In genomic region chr2:60581461-60582282, GRCh38 we compare ENCODE assay signal across 8 cellular contexts. TPM values are rescaled to one million over a fixed set of nuclear protein-coding genes. Genes with fewer than 3 reads are reported as not detected.
DNase-seq lines count a peak whose midpoint lies in the region; ATAC-seq and TF ChIP-seq lines count a peak whose summit lies in the region.

No MANE protein-coding gene starts in this region.

- no peak overlapping the region for H2BK5ac ChIP-seq in IMR-90 (ENCODE audit: low read depth, low read length, poor library complexity, severe bottlenecking)

- dilution Hi-C loops in IMR-90 (cut with HindIII; ENCODE audit: low sequenced_read_pairs, unreplicated experiment): no loop called here

- H3K4me1 ChIP-seq in IMR-90 (ENCODE audit: control insufficient read depth, insufficient read depth, low read length): no peaks in the 10 kb centered on the region
- H3K4me1 ChIP-seq in psoas muscle: no peaks in the 10 kb centered on the region
- no peaks in the 10 kb centered on the region for H3K4me1 ChIP-seq in aorta (ENCODE audit: control insufficient read depth in 1 of 2, insufficient read depth in 2 of 2, low read length in 2 of 2)

- H3K4me3 Mint-ChIP-seq in activated naive CD8-positive, alpha-beta T cell treated with anti-CD3 and anti-CD28 coated beads, Interleukin-2, amount 50 U/mL, for 24 hours: no peak overlapping the region

- H2AK5ac ChIP-seq in IMR-90 (ENCODE audit: low read depth, low read length): no peak overlapping the region

- BruUV-seq in IMR-90 (replicated peaks; lab: Mats Ljungman, UMichigan): no TSS peak

- H3K27ac Mint-ChIP-seq in activated naive CD8-positive, alpha-beta T cell treated with anti-CD3 and anti-CD28 coated beads, Interleukin-2, amount 50 U/mL, for 24 hours: no peak overlapping the region

- no peaks in the 10 kb centered on the region for H3K79me1 ChIP-seq in IMR-90 (ENCODE audit: low read depth in 1 of 2, low read length in 2 of 2)

- no peak overlapping the region for H3K23ac ChIP-seq in IMR-90 (ENCODE audit: low read depth, low read length)

- peaks cover 2% of the 10 kb centered on the region for H3K4me1 Mint-ChIP-seq in activated naive CD8-positive, alpha-beta T cell treated with anti-CD3 and anti-CD28 coated beads, Interleukin-2, amount 50 U/mL, for 24 hours

- H3K4ac ChIP-seq in IMR-90 (ENCODE audit: low read depth, low read length): no peak overlapping the region

- peak overlapping the region; percentile 21; the same call in 1 of the 2 replicates for H3K4me2 ChIP-seq in IMR-90 (ENCODE audit: low read depth, low read length)

- H2BK20ac ChIP-seq in IMR-90 (ENCODE audit: low read depth, low read length): no peak overlapping the region

- H3K27me3 Mint-ChIP-seq in activated naive CD8-positive, alpha-beta T cell treated with anti-CD3 and anti-CD28 coated beads, Interleukin-2, amount 50 U/mL, for 24 hours: peaks cover 25% of the 10 kb centered on the region

- 7% methylated on average over 13 of the region's 59 CpGs; no CpG with 5 or more reads in 1 of the 2 experiments for WGBS in IMR-90 (ENCODE audit: extremely low coverage in 2 of 2, insufficient read length in 1 of 2), 2 experiments
- 3 to 5% (median 4%) methylated on average over 37 to 59 of the region's 59 CpGs for WGBS in psoas muscle, 3 donors
- WGBS in aorta, 2 donors: 4 to 5% methylated on average over 47 to 59 of the region's 59 CpGs

- no peak overlapping the region for H3K27ac ChIP-seq in IMR-90 (ENCODE audit: insufficient read depth, low read length)
- H3K27ac ChIP-seq in SK-N-MC: no peak overlapping the region
- H3K27ac ChIP-seq in psoas muscle: no peak overlapping the region
- H3K27ac ChIP-seq in aorta (ENCODE audit: low read depth in 1 of 2, low read length in 2 of 2): no peak overlapping the region

- H4K5ac ChIP-seq in IMR-90 (ENCODE audit: low read depth, low read length): no peak overlapping the region

- peaks cover 12% of the 10 kb centered on the region for H3K27me3 ChIP-seq in IMR-90 (ENCODE audit: control insufficient read depth, insufficient read depth, low read length)
- peaks cover 0 to 9% (median 3%) of the 10 kb centered on the region in 3 donors for H3K27me3 ChIP-seq in psoas muscle (ENCODE audit: insufficient read depth in 3 of 3, low read length in 2 of 3)
- H3K27me3 ChIP-seq in aorta (ENCODE audit: control insufficient read depth in 1 of 2, insufficient read depth in 2 of 2, low read length in 1 of 2): no peaks in the 10 kb centered on the region

- H2AFZ ChIP-seq in IMR-90 (replicated peaks; ENCODE audit: low read length, poor library complexity): peak overlapping the region; percentile 85

- H3K9me1 ChIP-seq in IMR-90 (ENCODE audit: insufficient read depth, low read length): no peaks in the 10 kb centered on the region

- TF ChIP-seq POLR2A in IMR-90 (IDR thresholded peaks at IDR 0.05; ENCODE audit: low read depth, low read length): no peak

- POLR2A ChIA-PET in IMR-90 (lab: Charles Lee; ENCODE audit: unreplicated experiment): no interaction called here

- H3K4me3 ChIP-seq in IMR-90 (ENCODE audit: insufficient read depth, low read depth, low read length) (peak overlapping the region; percentile 9; the same call in 1 of the 2 replicates), SK-N-MC (peak overlapping the region; percentile 78), psoas muscle (peak overlapping the region; percentile 55), aorta (ENCODE audit: low read length in 2 of 2) (no peak overlapping the region)

- peak; percentile 91 for ATAC-seq in GM21528 (IDR thresholded peaks at IDR 0.05; ENCODE audit: low FRiP score, unreplicated experiment)
- peak; percentile 100 for ATAC-seq in IMR-90 (ENCODE audit: low read depth)
- peak; percentile 81 for ATAC-seq in activated naive CD8-positive, alpha-beta T cell treated with anti-CD3 and anti-CD28 coated beads, Interleukin-2, amount 50 U/mL, for 24 hours
- peak; percentile 97 for ATAC-seq in left ventricle myocardium superior
- ATAC-seq in psoas muscle: peak; percentile 89 to 95 (median 94)
- peak; percentile 85 for ATAC-seq in aorta (ENCODE audit: low FRiP score)

- no peak overlapping the region for H3K14ac ChIP-seq in IMR-90 (replicated peaks; ENCODE audit: low read depth, low read length)

- in situ Hi-C loops in IMR-90 (cut with MboI; ENCODE audit: low sequenced_read_pairs): loop anchor here (25.0 kb wide), 1 partner anchor 1819 kb away; no protein-coding TSS in a partner anchor

- no peaks in the 10 kb centered on the region for H3K36me3 Mint-ChIP-seq in activated naive CD8-positive, alpha-beta T cell treated with anti-CD3 and anti-CD28 coated beads, Interleukin-2, amount 50 U/mL, for 24 hours (ENCODE audit: low read depth)

- H3K9ac ChIP-seq in IMR-90 (ENCODE audit: low read depth, low read length) (no peak overlapping the region), SK-N-MC (ENCODE audit: insufficient read length) (no peak overlapping the region)

- H3K9me3 ChIP-seq in IMR-90 (ENCODE audit: control insufficient read depth, insufficient read depth, low read length) (no peaks in the 10 kb centered on the region), SK-N-MC (ENCODE audit: low read depth, low read length) (no peaks in the 10 kb centered on the region), psoas muscle (no peaks in the 10 kb centered on the region), aorta (ENCODE audit: control insufficient read depth, low read length) (no peaks in the 10 kb centered on the region)

- H2BK120ac ChIP-seq in IMR-90 (ENCODE audit: low read depth, low read length): no peak overlapping the region

- H4K91ac ChIP-seq in IMR-90 (ENCODE audit: insufficient read depth, low read depth, low read length): no peak overlapping the region

- no peak overlapping the region for H2BK15ac ChIP-seq in IMR-90 (ENCODE audit: low read depth, low read length)

- peak; percentile 92 for TF ChIP-seq RAD21 in IMR-90 (IDR thresholded peaks at IDR 0.05; ENCODE audit: low read length)

- no peak overlapping the region for H4K8ac ChIP-seq in IMR-90 (ENCODE audit: low read depth in 2 of 2, low read length in 2 of 2)

- DNase-seq in Daoy (ENCODE audit: low read depth) (peak; percentile 75), IMR-90 (peak; percentile 27), SK-N-MC (ENCODE audit: low read depth, low spot score) (no peak), left ventricle myocardium superior (peak; percentile 80), psoas muscle (peak; percentile 56 to 77), aorta (peak; percentile 75 to 89)
- peak; percentile 80 for DNase-seq in activated naive CD8-positive, alpha-beta T cell treated with anti-CD3 and anti-CD28 coated beads, Interleukin-2, amount 50 U/mL, for 24 hours

- peak overlapping the region; percentile 48 for H2AK9ac ChIP-seq in IMR-90 (replicated peaks; ENCODE audit: low read depth, low read length, poor library complexity)

- no peak overlapping the region for H3K18ac ChIP-seq in IMR-90 (ENCODE audit: low read depth, low read length)

- no peaks in the 10 kb centered on the region for H4K20me1 ChIP-seq in IMR-90 (ENCODE audit: insufficient read depth, low read length)

- TF ChIP-seq CTCF in IMR-90 (conservative IDR thresholded peaks at IDR 0.05; ENCODE audit: low read depth, low read length) (peak; percentile 91), psoas muscle (IDR thresholded peaks at IDR 0.05) (peak; percentile 87)

- H3K56ac ChIP-seq in IMR-90 (ENCODE audit: extremely low read depth, insufficient read depth, low read length): no peak overlapping the region

- intact Hi-C loops in IMR-90 (cut with micrococcal nuclease) (loop anchor here (1.0 to 10.0 kb wide), 4 partner anchors 21 to 1819 kb away; no protein-coding TSS in a partner anchor), left ventricle myocardium superior (cut with micrococcal nuclease) (no loop called here), psoas muscle (cut with DNase I) (loop anchor here in 1 of 2 donors (10.0 kb wide), 1 partner anchor 1557 kb away; no protein-coding TSS in a partner anchor), aorta (cut with DNase I) (no loop called here)

- H3K36me3 ChIP-seq in IMR-90 (ENCODE audit: control insufficient read depth, insufficient read depth, low read length) (no peaks in the 10 kb centered on the region), SK-N-MC (ENCODE audit: insufficient read depth, low read length) (no peaks in the 10 kb centered on the region), psoas muscle (ENCODE audit: insufficient read depth in 1 of 2, low read depth in 1 of 2) (no peaks in the 10 kb centered on the region), aorta (ENCODE audit: control insufficient read depth in 1 of 2, insufficient read depth in 2 of 2, low read length in 1 of 2) (no peaks in the 10 kb centered on the region)

- no peaks in the 10 kb centered on the region for H3K9me3 Mint-ChIP-seq in activated naive CD8-positive, alpha-beta T cell treated with anti-CD3 and anti-CD28 coated beads, Interleukin-2, amount 50 U/mL, for 24 hours

- CTCF ChIA-PET in IMR-90 (lab: Yijun Ruan, JAX): interaction anchor here (0.6 to 1.4 kb wide), 14 partner anchors 10 to 1614 kb away, joined by 3 to 23 read pairs (median 3); no protein-coding TSS in a partner anchor

TF ChIP-seq in IMR-90, 13 proteins besides CTCF, POLR2A, EP300 and RAD21:
- TF ChIP-seq ELK1 (IDR thresholded peaks at IDR 0.05; ENCODE audit: borderline replicate concordance, low read depth, low read length): no peak
- TF ChIP-seq MAZ (IDR thresholded peaks at IDR 0.05; ENCODE audit: borderline replicate concordance, low read depth, low read length): peak; percentile 67; the same call in 1 of the 2 replicates
- TF ChIP-seq CHD1 (IDR thresholded peaks at IDR 0.05; ENCODE audit: low read depth, low read length): no peak
- TF ChIP-seq SMC3 (IDR thresholded peaks at IDR 0.05; ENCODE audit: low read depth, low read length): peak; percentile 70

RNA-seq across cellular contexts. Expression of gene BCL11A, which starts 28.2 kb away (rescaled TPM):
- 4.5 and 7.8 TPM in 2 replicates for total RNA-seq in Daoy (2014; rRNA removed; shearing (Covaris generic))
- total RNA-seq in IMR-90 (2012; rRNA removed): 1.1 and 1.7 TPM in 2 replicates
- polyA plus RNA-seq in IMR-90 (2012; rRNA removed): 1.0 and 1.2 TPM in 2 replicates
- polyA plus RNA-seq in IMR-90 (2012; cell fraction: cytosol; rRNA removed): 0.51 and 0.54 TPM in 2 replicates
- polyA plus RNA-seq in IMR-90 (2012; cell fraction: nucleus; rRNA removed; ENCODE audit: low replicate concordance): 0.81 and 2.6 TPM in 2 replicates
- 31.2 TPM for total RNA-seq in left ventricle myocardium superior
- total RNA-seq in psoas muscle: under 1 TPM; 0.24 to 0.66 (median 0.55) TPM
- under 1 TPM in 2 of 3 donors, not detected in 1; 0.01 to 0.05 TPM for polyA plus RNA-seq in psoas muscle
- total RNA-seq in aorta: 1 to 10 TPM in 1 of 2 donors, under 1 TPM in 1; 0.97 to 2.0 TPM
- polyA plus RNA-seq in aorta: 1 to 10 TPM in 1 of 2 donors, not detected in 1; 4.4 TPM

Comparison
In these comparisons a context has a peak if more than half of its experiments do, and no peak if none do; other contexts are left out.
1. H3K4me3 ChIP-seq: peak in IMR-90 (single experiment), SK-N-MC (single experiment) and psoas muscle (single experiment); none in aorta (0 of 2).
2. Peak in every context shown above with its lines, with median percentiles within 50 percentile points of each other: ATAC-seq.